Comparison of ENCODE assay signal across 18 cellular contexts in genomic region chr18:26977791-26978190, GRCh38.
DNase-seq lines count a peak whose midpoint lies in the region; ATAC-seq and TF ChIP-seq lines count a peak whose summit lies in the region.
"Had no signal": no experiment of that assay in that cellular context is flagged by ENCODE, and none has a peak within 500 bp of the region (broad histone marks: within the 10 kb centered on the region; RNA-seq: fewer than 3 reads in every experiment).

No MANE protein-coding gene starts in this region.

- H3K4me2 ChIP-seq in BLaER1: peak overlapping the region; percentile 75

- H3K27ac Mint-ChIP-seq in memory B cell: peak overlapping the region; percentile 55
- H3K27ac Mint-ChIP-seq: CD4-positive, alpha-beta memory T cell had no signal

- H3K4me3 Mint-ChIP-seq in memory B cell: no peak overlapping the region
- H3K4me3 Mint-ChIP-seq: CD4-positive, alpha-beta memory T cell had no signal

- no peaks in the 10 kb centered on the region for H4K20me1 ChIP-seq in BLaER1

- no peak overlapping the region for H3K27ac ChIP-seq in BLaER1
- H3K27ac ChIP-seq: C4-2B, GM23248 had no signal

- H3K4me3 ChIP-seq in BLaER1: no peak overlapping the region
- H3K4me3 ChIP-seq in GM12865 (ENCODE audit: low read depth, low read length): peak overlapping the region; percentile 43
- H3K4me3 ChIP-seq: GM23248 had no signal

- peaks cover 2% of the 10 kb centered on the region for H3K9me3 Mint-ChIP-seq in memory B cell

- ATAC-seq in memory B cell (ENCODE audit: low read depth) (no peak), GM18517 (IDR thresholded peaks at IDR 0.05; ENCODE audit: unreplicated experiment) (no peak), HG03139 (IDR thresholded peaks at IDR 0.05; ENCODE audit: unreplicated experiment) (no peak)
- ATAC-seq: HCT116 had no signal

- H3K36me3 Mint-ChIP-seq in memory B cell: no peaks in the 10 kb centered on the region
- H3K36me3 Mint-ChIP-seq: CD4-positive, alpha-beta memory T cell had no signal

- no peaks in the 10 kb centered on the region for H3K27me3 Mint-ChIP-seq in memory B cell
- H3K27me3 Mint-ChIP-seq: CD4-positive, alpha-beta memory T cell had no signal

- H3K4me1 Mint-ChIP-seq in memory B cell: peaks cover 8% of the 10 kb centered on the region
- H3K4me1 Mint-ChIP-seq: CD4-positive, alpha-beta memory T cell had no signal

- no peak for DNase-seq in GM12865 (ENCODE audit: low read depth)
- DNase-seq in NCI-H2171 treated with DMSO at 0.1 percent for 48 hours (lab: John Stamatoyannopoulos, UW): peak; percentile 26
- no peak for DNase-seq in memory B cell (ENCODE audit: low spot score in 2 of 2)
- DNase-seq in superior temporal gyrus (ENCODE audit: extremely low spot score): no peak
- DNase-seq: 8988T; AML-193; CD4-positive, alpha-beta memory T cell; COR-L47; DMS53; GM23248; IMR-90; Kasumi-1; KBM-7 had no signal

- no peaks in the 10 kb centered on the region for H3K27me3 ChIP-seq in BLaER1

- no peaks in the 10 kb centered on the region for H3K36me3 ChIP-seq in BLaER1

- TF ChIP-seq CTCF in GM12865 (IDR thresholded peaks at IDR 0.05; ENCODE audit: insufficient read depth, low read depth, low read length, missing control alignments): no peak

- H3K9me3 ChIP-seq in BLaER1: no peaks in the 10 kb centered on the region

- peaks cover 39% of the 10 kb centered on the region for H3K4me1 ChIP-seq in BLaER1

- H3K9ac ChIP-seq in BLaER1: no peak overlapping the region
- H3K9ac ChIP-seq: GM23248 had no signal
